In genomic region chr11:92822410-92822809, GRCh38 we compare ENCODE assay signal across 19 cellular contexts.
DNase-seq lines count a peak whose midpoint lies in the region; ATAC-seq, FAIRE-seq and TF ChIP-seq lines count a peak whose summit lies in the region.
"Had no signal": no experiment of that assay in that cellular context is flagged by ENCODE, and none has a peak within 500 bp of the region (broad histone marks: within the 10 kb centered on the region; RNA-seq: fewer than 3 reads in every experiment).

No MANE protein-coding gene starts in this region.

- in situ Hi-C loops in K562 (cut with MboI): no loop called here

- no peak overlapping the region for H3K9ac ChIP-seq in K562 (ENCODE audit: insufficient read depth in 1 of 2, low read depth in 2 of 2, low read length in 2 of 2)
- H3K9ac ChIP-seq: GM23248 had no signal

- POLR2A ChIA-PET in K562 (lab: Yijun Ruan, JAX): interaction anchor here (1.3 kb wide), 1 partner anchor 11 kb away, joined by 3 read pairs; no protein-coding TSS in a partner anchor

- H3K4me3 ChIP-seq in K562: no peak overlapping the region
- H3K4me3 ChIP-seq: A549, GM23248 had no signal

- H3K4me1 ChIP-seq in K562 (replicated peaks in 1 of 2; ENCODE audit: control insufficient read depth in 2 of 2, insufficient read depth in 2 of 2, low read length in 2 of 2): no peaks in the 10 kb centered on the region
- H3K4me1 ChIP-seq: A549 had no signal

- no peak for TF ChIP-seq EP300 in K562 (IDR thresholded peaks at IDR 0.05; ENCODE audit: low read length)

- ATAC-seq in K562 (no peak), GM21447 (IDR thresholded peaks at IDR 0.05; ENCODE audit: unreplicated experiment) (no peak), HG02610 (IDR thresholded peaks at IDR 0.05; ENCODE audit: unreplicated experiment) (no peak)
- ATAC-seq: A549, HCT116 had no signal

- no peaks in the 10 kb centered on the region for H3K36me3 ChIP-seq in K562 (ENCODE audit: control insufficient read depth, insufficient read depth, low read length)

- WGBS in K562 (ENCODE audit: insufficient coverage, low coverage, missing lambda C conversion rate): 0% methylated on average over 3 of the region's 3 CpGs

- CTCF ChIA-PET in K562 (lab: Yijun Ruan, JAX; ENCODE audit: low intra/inter-chr PET ratio): no interaction called here

- no TSS peak for BruUV-seq in K562 (replicated peaks; lab: Mats Ljungman, UMichigan)

- no peaks in the 10 kb centered on the region for H3K9me1 ChIP-seq in K562 (ENCODE audit: control insufficient read depth, insufficient read depth, low read length)

- FAIRE-seq in D721Med (lab: Jason Lieb, UNC): peak; percentile 11
- FAIRE-seq in K562 (lab: Jason Lieb, UNC): no peak
- FAIRE-seq in frontal cortex (lab: Jason Lieb, UNC): no peak
- FAIRE-seq: A549, G401.6, GM12892 had no signal

- no peak for TF ChIP-seq POLR2A in K562 (conservative IDR thresholded peaks at IDR 0.05)

- no peak overlapping the region for H3K4me2 ChIP-seq in K562 (ENCODE audit: insufficient read depth, low read length)
- H3K4me2 ChIP-seq: A549 had no signal

- no peaks in the 10 kb centered on the region for H4K20me1 ChIP-seq in K562 (replicated peaks; ENCODE audit: control insufficient read depth, insufficient read depth, low read length)

- no peaks in the 10 kb centered on the region for H3K79me2 ChIP-seq in K562 (ENCODE audit: control insufficient read depth, insufficient read depth, low read length)

- H3K9me3 ChIP-seq in K562 (replicated peaks; ENCODE audit: control insufficient read depth, insufficient read depth, low read depth, low read length): no peaks in the 10 kb centered on the region
- H3K9me3 ChIP-seq: A549 had no signal

- DNase-seq in D721Med (ENCODE audit: insufficient read length, low spot score): no peak
- no peak for DNase-seq in K562 (ENCODE audit: extremely low read depth in 1 of 4, low spot score in 3 of 4)
- peak in 29 of 42 donors; percentile 8 to 82 (median 52) for DNase-seq in head of caudate nucleus
- no peak for DNase-seq in frontal cortex (ENCODE audit: low spot score in 2 of 2)
- DNase-seq: 8988T; C1 segment of cervical spinal cord; Calu3; CD4-positive, alpha-beta memory T cell; COR-L47; DMS153; DND-41; GM23248; H9 had no signal

- intact Hi-C loops in K562 (cut with micrococcal nuclease) (no loop called here), head of caudate nucleus (cut with DNase I) (no loop called here)

- no peak for TF ChIP-seq CTCF in D721Med (IDR thresholded peaks at IDR 0.05; ENCODE audit: insufficient read depth, missing control alignments)
- no peak for TF ChIP-seq CTCF in K562 (IDR thresholded peaks at IDR 0.05 in 2 of 3, conservative IDR thresholded peaks at IDR 0.05 in 1 of 3; ENCODE audit: insufficient read depth in 2 of 3, low read depth in 1 of 3, low read length in 3 of 3)

- H3K27ac ChIP-seq in K562 (ENCODE audit: extremely low read depth, low read depth, low read length): no peak overlapping the region
- H3K27ac ChIP-seq: A549, GM23248 had no signal

- no peak overlapping the region for H2AFZ ChIP-seq in K562 (ENCODE audit: low read depth, low read length)
- H2AFZ ChIP-seq: GM23248 had no signal

- TF ChIP-seq RAD21 in K562 (CRISPR knock-in tag; conservative IDR thresholded peaks at IDR 0.05 in 1 of 2, IDR thresholded peaks at IDR 0.05 in 1 of 2): no peak

- no peaks in the 10 kb centered on the region for H3K27me3 ChIP-seq in K562 (ENCODE audit: control insufficient read depth in 2 of 2, insufficient read depth in 2 of 2, low read length in 2 of 2)

TF ChIP-seq in K562, 482 proteins besides CTCF, POLR2A, EP300 and RAD21:
- TF ChIP-seq EGR1 (conservative IDR thresholded peaks at IDR 0.05) (0 out of 2 replicates have a peak, but pooled peaks have one; percentile 14), ZNF3 (CRISPR knock-in tag; IDR thresholded peaks at IDR 0.05) (no peak)
TF ChIP-seq in K562: peak in this region for 1.

Comparison
In these comparisons a context has a peak if more than half of its experiments do, and no peak if none do; other contexts are left out.
1. DNase-seq: peak in head of caudate nucleus (29 of 42); none in D721Med (single experiment), K562 (0 of 4) and frontal cortex (0 of 2).